Comparison of ENCODE assay signal across 3 cellular contexts in genomic region chr4:1618438-1618837, GRCh38.
"Had no signal": no experiment of that assay in that cellular context is flagged by ENCODE, and none has a peak within 500 bp of the region (broad histone marks: within the 10 kb centered on the region; RNA-seq: fewer than 3 reads in every experiment).

No MANE protein-coding gene starts in this region.

- H3K4me3 ChIP-seq: GM12878 had no signal

- DNase-seq: GDM1, GF-D8 had no signal
